In genomic region chr14:88179725-88180124, GRCh38 we compare ENCODE assay signal across 22 cellular contexts.
DNase-seq lines count a peak whose midpoint lies in the region; ATAC-seq, FAIRE-seq and TF ChIP-seq lines count a peak whose summit lies in the region.
"Had no signal": no experiment of that assay in that cellular context is flagged by ENCODE, and none has a peak within 500 bp of the region (broad histone marks: within the 10 kb centered on the region; RNA-seq: fewer than 3 reads in every experiment).

No MANE protein-coding gene starts in this region.

- CTCF ChIA-PET in HepG2 (lab: Yijun Ruan, JAX; ENCODE audit: low intra/inter-chr PET ratio, low total read pairs): no interaction called here

- intact Hi-C loops in HepG2 (cut with micrococcal nuclease; ENCODE audit: unreplicated experiment): no loop called here

- in situ Hi-C loops in HepG2 (cut with HindIII; ENCODE audit: extremely low pct_ligation_motif_present, low pct_unique_long_range_greater_than_20kb): no loop called here

- no peaks in the 10 kb centered on the region for H4K20me1 ChIP-seq in HepG2 (ENCODE audit: insufficient read depth, low read length)

- no peak overlapping the region for H3K4me2 ChIP-seq in HepG2 (ENCODE audit: low read depth, low read length)
- H3K4me2 ChIP-seq: GM23338 had no signal

- H2AFZ ChIP-seq in HepG2 (ENCODE audit: low read length): no peak overlapping the region
- H2AFZ ChIP-seq: GM23338 had no signal

- ATAC-seq in stimulated activated naive B cell treated with anti-CD40 and anti-IgM and Interleukin-4, amounts not matched to agents 10 μg/mL and 1 μg/mL and 100 μg/mL, for 72 hours (replicated peaks): peak; percentile 14 to 29
- no peak for ATAC-seq in HepG2
- ATAC-seq: GM23338, SK-N-SH treated with all-trans-retinoic acid at 6 μM for 48 hours had no signal

- no peak for FAIRE-seq in HepG2 (lab: Jason Lieb, UNC)
- FAIRE-seq: G401.6 had no signal

- no peak overlapping the region for H3K27ac Mint-ChIP-seq in stimulated activated naive B cell treated with anti-CD40 and anti-IgM and Interleukin-4, amounts not matched to agents 10 μg/mL and 1 μg/mL and 100 μg/mL, for 72 hours
- H3K27ac Mint-ChIP-seq: CD4-positive, CD25-positive, alpha-beta regulatory T cell; GM23338 had no signal

- H3K9me3 Mint-ChIP-seq in stimulated activated naive B cell treated with anti-CD40 and anti-IgM and Interleukin-4, amounts not matched to agents 10 μg/mL and 1 μg/mL and 100 μg/mL, for 72 hours: no peaks in the 10 kb centered on the region
- H3K9me3 Mint-ChIP-seq: CD4-positive, CD25-positive, alpha-beta regulatory T cell; GM23338 had no signal

- BruUV-seq in HepG2 (replicated peaks; lab: Mats Ljungman, UMichigan): no TSS peak

- no peaks in the 10 kb centered on the region for H3K36me3 ChIP-seq in HepG2 (replicated peaks in 1 of 2; ENCODE audit: control insufficient read depth in 1 of 2, insufficient read depth in 2 of 2, low read length in 2 of 2)
- no peaks in the 10 kb centered on the region for H3K36me3 ChIP-seq in MG63

- H3K27me3 ChIP-seq in HepG2 (ENCODE audit: control insufficient read depth in 1 of 2, insufficient read depth in 2 of 2, low read length in 2 of 2) (peaks cover 0 to 3% of the 10 kb centered on the region in 2 experiments; a peak in 1 of 5 replicates), MG63 (no peaks in the 10 kb centered on the region)

- no peak overlapping the region for H3K27ac ChIP-seq in HepG2 (ENCODE audit: extremely low read length, insufficient read depth, low read length)
- H3K27ac ChIP-seq: 22Rv1 had no signal

- no peak overlapping the region for H3K9ac ChIP-seq in HepG2 (ENCODE audit: insufficient read depth, low read depth, low read length)

- TF ChIP-seq RAD21 in HepG2 (CRISPR knock-in tag; IDR thresholded peaks at IDR 0.05): no peak

- WGBS in HepG2 (ENCODE audit: low lambda C conversion rate): 73% methylated on average over 5 of the region's 5 CpGs

- H3K27me3 Mint-ChIP-seq in stimulated activated naive B cell treated with anti-CD40 and anti-IgM and Interleukin-4, amounts not matched to agents 10 μg/mL and 1 μg/mL and 100 μg/mL, for 72 hours: peaks cover 0 to 3% of the 10 kb centered on the region in 2 donors

- H3K36me3 Mint-ChIP-seq in stimulated activated naive B cell treated with anti-CD40 and anti-IgM and Interleukin-4, amounts not matched to agents 10 μg/mL and 1 μg/mL and 100 μg/mL, for 72 hours: no peaks in the 10 kb centered on the region
- H3K36me3 Mint-ChIP-seq: CD4-positive, CD25-positive, alpha-beta regulatory T cell had no signal

- H3K9me3 ChIP-seq in HepG2 (ENCODE audit: low read length) (no peaks in the 10 kb centered on the region), MG63 (no peaks in the 10 kb centered on the region)

- no peak overlapping the region for H3K4me3 Mint-ChIP-seq in stimulated activated naive B cell treated with anti-CD40 and anti-IgM and Interleukin-4, amounts not matched to agents 10 μg/mL and 1 μg/mL and 100 μg/mL, for 72 hours
- H3K4me3 Mint-ChIP-seq: CD4-positive, CD25-positive, alpha-beta regulatory T cell; GM23338 had no signal

- POLR2A ChIA-PET in HepG2 (lab: Yijun Ruan, JAX): no interaction called here

- no peaks in the 10 kb centered on the region for H3K4me1 ChIP-seq in HepG2 (ENCODE audit: insufficient read depth, low read length)

- TF ChIP-seq CTCF in HepG2 (CRISPR knock-in tag; IDR thresholded peaks at IDR 0.05): no peak

- no peaks in the 10 kb centered on the region for H3K79me2 ChIP-seq in HepG2 (ENCODE audit: insufficient read depth, low read length)

- TF ChIP-seq EP300 in HepG2 (IDR thresholded peaks at IDR 0.05; ENCODE audit: low read depth in 2 of 2, low read length in 2 of 2): no peak
- TF ChIP-seq EP300 in HepG2 (CRISPR knock-in tag; IDR thresholded peaks at IDR 0.05; ENCODE audit: borderline replicate concordance): no peak

- peak; percentile 45 for DNase-seq in SIG-M5 treated with dmso at 0.1 percent for 504 hours (lab: John Stamatoyannopoulos, UW; ENCODE audit: unreplicated experiment)
- DNase-seq in SIG-M5 (lab: John Stamatoyannopoulos, UW): no peak
- peak; percentile 75 to 92 for DNase-seq in NOMO-1 (lab: John Stamatoyannopoulos, UW; ENCODE audit: unreplicated experiment in 2 of 2)
- DNase-seq in ecto neural progenitor cell (ENCODE audit: low spot score): peak; percentile 1
- no peak for DNase-seq in stimulated activated naive B cell treated with anti-CD40 and anti-IgM and Interleukin-4, amounts not matched to agents 10 μg/mL and 1 μg/mL and 100 μg/mL, for 72 hours
- no peak for DNase-seq in HepG2 (ENCODE audit: low spot score)
- no peak for DNase-seq in kidney glomerular epithelial cell (lab: John Stamatoyannopoulos, UW)
- DNase-seq in MG63: no peak
- DNase-seq: CD4-positive, CD25-positive, alpha-beta regulatory T cell; COR-L47; DMS 273 treated with DMSO at 0.1 percent for 48 hours; DND-41; HCEC 1CT; NCI-H1417 treated with DMSO at 0.1 percent for 48 hours; NCI-H187 treated with DMSO at 0.1 percent for 48 hours; NCI-H2227 treated with DMSO at 0.1 percent for 48 hours; NCI-H524; SHP77 had no signal

- H3K4me1 Mint-ChIP-seq in stimulated activated naive B cell treated with anti-CD40 and anti-IgM and Interleukin-4, amounts not matched to agents 10 μg/mL and 1 μg/mL and 100 μg/mL, for 72 hours: peaks cover 4 to 5% of the 10 kb centered on the region in 2 donors

- TF ChIP-seq POLR2A in HepG2 (IDR thresholded peaks at IDR 0.05; ENCODE audit: insufficient read depth in 1 of 2, low read depth in 2 of 2, low read length in 2 of 2): no peak

- H3K4me3 ChIP-seq in HepG2 (replicated peaks in 1 of 3; ENCODE audit: insufficient read depth in 1 of 3, low read depth in 2 of 3, low read length in 3 of 3): no peak overlapping the region
- no peak overlapping the region for H3K4me3 ChIP-seq in MG63
- H3K4me3 ChIP-seq: GM23338 had no signal

TF ChIP-seq in HepG2, 621 proteins besides CTCF, POLR2A, EP300 and RAD21:
- TF ChIP-seq ARID4A (CRISPR knock-in tag; IDR thresholded peaks at IDR 0.05; ENCODE audit: borderline replicate concordance): no peak
- TF ChIP-seq KMT2A (CRISPR knock-in tag; IDR thresholded peaks at IDR 0.05): no peak
- no peak for TF ChIP-seq CHD4 (IDR thresholded peaks at IDR 0.05; ENCODE audit: borderline replicate concordance, low read length)
TF ChIP-seq in HepG2: peak in this region for 0.

Comparison
In these comparisons a context has a peak if more than half of its experiments do, and no peak if none do; other contexts are left out.
1. DNase-seq: peak in SIG-M5 treated with dmso at 0.1 percent for 504 hours (single experiment), NOMO-1 (2 of 2) and ecto neural progenitor cell (single experiment); none in SIG-M5 (single experiment), stimulated activated naive B cell treated with anti-CD40 and anti-IgM and Interleukin-4, amounts not matched to agents 10 μg/mL and 1 μg/mL and 100 μg/mL, for 72 hours (single experiment), HepG2 (single experiment), kidney glomerular epithelial cell (single experiment) and MG63 (single experiment).